13 cellular contexts compared by ENCODE assay signal in the genomic region with DNA sequence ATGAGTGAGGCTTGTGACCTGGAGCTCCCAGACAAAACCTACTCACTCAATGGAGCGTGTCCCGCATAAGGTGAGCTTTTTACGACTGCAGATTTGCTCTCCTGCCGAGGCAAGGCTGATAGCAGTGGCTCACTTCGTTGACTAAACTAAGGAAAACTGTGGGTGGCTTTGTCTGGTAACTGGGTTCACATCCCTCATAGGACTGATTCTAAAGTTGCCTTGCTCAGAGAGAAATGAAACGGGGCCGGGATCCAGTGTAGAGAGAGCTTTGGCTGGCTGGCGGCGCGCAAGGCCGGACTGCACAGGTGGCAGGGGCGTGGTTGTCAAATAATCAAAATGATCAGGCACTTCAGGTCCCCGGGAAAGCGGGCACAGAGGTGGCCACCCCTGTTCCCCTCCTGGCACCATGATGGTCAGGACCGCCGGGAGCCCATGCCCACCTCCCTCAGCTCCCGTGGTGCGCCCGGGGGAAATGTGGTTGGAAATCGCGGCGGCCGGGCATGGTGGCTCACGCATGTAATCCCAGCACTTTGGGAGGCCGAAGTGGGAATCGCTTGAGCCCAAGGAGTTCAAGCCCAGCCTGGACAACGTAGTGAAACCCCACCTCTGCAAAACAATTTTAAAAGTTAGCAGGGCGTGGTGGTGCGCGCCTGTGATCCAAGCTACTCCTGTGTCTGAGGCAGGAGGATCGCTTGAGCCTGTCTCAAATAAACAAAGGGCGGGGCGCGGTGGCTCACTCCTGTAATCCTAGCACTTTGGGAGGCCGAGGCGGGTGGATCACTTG. TPM values are rescaled to one million over a fixed set of nuclear protein-coding genes. Genes with fewer than 3 reads are reported as not detected.
DNase-seq lines count a peak whose midpoint lies in the region; ATAC-seq and TF ChIP-seq lines count a peak whose summit lies in the region.
"Had no signal": no experiment of that assay in that cellular context is flagged by ENCODE, and none has a peak within 500 bp of the region (broad histone marks: within the 10 kb centered on the region; RNA-seq: fewer than 3 reads in every experiment).

No MANE protein-coding gene starts in this region.

- no peak overlapping the region for H3K4me2 ChIP-seq in neural progenitor cell
- no peak overlapping the region for H3K4me2 ChIP-seq in smooth muscle cell

- H3K27ac ChIP-seq in HEK293 (ENCODE audit: extremely low read depth, low read depth, low read length) = no peak overlapping the region
- H3K27ac ChIP-seq in neural progenitor cell = no peak overlapping the region
- H3K27ac ChIP-seq in smooth muscle cell (ENCODE audit: low read depth) = no peak overlapping the region
- H3K27ac ChIP-seq: HL-60 had no signal

- no peak for TF ChIP-seq CTCF in HEK293 (tag by site-specific recombination; IDR thresholded peaks at IDR 0.05)
- TF ChIP-seq CTCF in neural progenitor cell (IDR thresholded peaks at IDR 0.05) = no peak
- TF ChIP-seq CTCF in smooth muscle cell (IDR thresholded peaks at IDR 0.05; ENCODE audit: borderline replicate concordance, insufficient read depth, poor library complexity, severe bottlenecking) = no peak

- H3K4me1 Mint-ChIP-seq in T-helper 2 cell treated with Interferon-gamma antibody and Interleukin-4, amounts not matched to agents 5 μg/mL and 100 μg/mL, for 36 hours (ENCODE audit: low read depth) = peaks cover 37% of the 10 kb centered on the region
- peaks cover 12% of the 10 kb centered on the region for H3K4me1 Mint-ChIP-seq in neural progenitor cell

- H3K27ac Mint-ChIP-seq in T-helper 2 cell treated with Interferon-gamma antibody and Interleukin-4, amounts not matched to agents 5 μg/mL and 100 μg/mL, for 36 hours = no peak overlapping the region
- peak overlapping the region; percentile 78 for H3K27ac Mint-ChIP-seq in neural progenitor cell
- H3K27ac Mint-ChIP-seq: effector memory CD8-positive, alpha-beta T cell had no signal

- H2AFZ ChIP-seq in neural progenitor cell (replicated peaks) (no peak overlapping the region), smooth muscle cell (ENCODE audit: low read depth) (no peak overlapping the region)

- H3K9me3 Mint-ChIP-seq in T-helper 2 cell treated with Interferon-gamma antibody and Interleukin-4, amounts not matched to agents 5 μg/mL and 100 μg/mL, for 36 hours = no peaks in the 10 kb centered on the region
- peaks cover 7% of the 10 kb centered on the region for H3K9me3 Mint-ChIP-seq in neural progenitor cell

- no peak overlapping the region for H3K4me3 ChIP-seq in HEK293 (ENCODE audit: low read depth, low read length)
- no peak overlapping the region for H3K4me3 ChIP-seq in neural progenitor cell
- no peak overlapping the region for H3K4me3 ChIP-seq in smooth muscle cell

- H4K20me1 ChIP-seq in neural progenitor cell (ENCODE audit: low read depth) = peaks cover 6% of the 10 kb centered on the region
- no peaks in the 10 kb centered on the region for H4K20me1 ChIP-seq in smooth muscle cell (ENCODE audit: low read depth)

- H3K9me3 ChIP-seq in HEK293 (ENCODE audit: control insufficient read depth, insufficient read depth, low read depth, low read length) = no peaks in the 10 kb centered on the region
- H3K9me3 ChIP-seq in neural progenitor cell (ENCODE audit: low read depth) = no peaks in the 10 kb centered on the region
- no peaks in the 10 kb centered on the region for H3K9me3 ChIP-seq in smooth muscle cell (replicated peaks; ENCODE audit: low read depth)

- H3K4me1 ChIP-seq in HEK293 (ENCODE audit: control insufficient read depth, insufficient read depth, low read length) = no peaks in the 10 kb centered on the region; the same call in 1 of the 2 replicates
- H3K4me1 ChIP-seq in neural progenitor cell = no peaks in the 10 kb centered on the region
- H3K4me1 ChIP-seq in smooth muscle cell (ENCODE audit: low read depth) = no peaks in the 10 kb centered on the region

- 92% methylated on average over 36 of the region's 36 CpGs for WGBS in smooth muscle cell (ENCODE audit: low lambda C conversion rate)

- peaks cover 34% of the 10 kb centered on the region for H3K27me3 ChIP-seq in neural progenitor cell
- H3K27me3 ChIP-seq in smooth muscle cell (ENCODE audit: low read depth) = no peaks in the 10 kb centered on the region

- H3K36me3 Mint-ChIP-seq in T-helper 2 cell treated with Interferon-gamma antibody and Interleukin-4, amounts not matched to agents 5 μg/mL and 100 μg/mL, for 36 hours (ENCODE audit: low read depth) = peaks cover 1% of the 10 kb centered on the region
- no peaks in the 10 kb centered on the region for H3K36me3 Mint-ChIP-seq in neural progenitor cell

- peaks cover 34% of the 10 kb centered on the region for H3F3A ChIP-seq in neural progenitor cell (ENCODE audit: low read depth)
- H3F3A ChIP-seq in smooth muscle cell (ENCODE audit: low read depth) = peaks cover 6% of the 10 kb centered on the region

- H3K9ac ChIP-seq in neural progenitor cell = no peak overlapping the region
- H3K9ac ChIP-seq in smooth muscle cell (ENCODE audit: low read depth) = no peak overlapping the region

- no peak for DNase-seq in T-helper 2 cell treated with Interferon-gamma antibody and Interleukin-4, amounts not matched to agents 5 μg/mL and 100 μg/mL, for 36 hours (ENCODE audit: low spot score)
- DNase-seq in T-helper 2 cell (no peak), SW480 (ENCODE audit: low spot score) (peak; percentile 73), neural progenitor cell (ENCODE audit: low spot score) (no peak), smooth muscle cell (lab: John Stamatoyannopoulos, UW; ENCODE audit: unreplicated experiment) (no peak), Kasumi-1 (lab: John Stamatoyannopoulos, UW) (no peak)
- DNase-seq: effector memory CD8-positive, alpha-beta T cell; GF-D8 had no signal

- H3K79me2 ChIP-seq in neural progenitor cell (ENCODE audit: low read depth) (no peaks in the 10 kb centered on the region), smooth muscle cell (ENCODE audit: low read depth) (no peaks in the 10 kb centered on the region)

- no peaks in the 10 kb centered on the region for H3K36me3 ChIP-seq in HEK293 (ENCODE audit: control insufficient read depth in 2 of 2, insufficient read depth in 1 of 2, low read length in 2 of 2)
- H3K36me3 ChIP-seq in neural progenitor cell = no peaks in the 10 kb centered on the region
- H3K36me3 ChIP-seq in smooth muscle cell (ENCODE audit: low read depth) = no peaks in the 10 kb centered on the region

- POLR2A ChIA-PET in HEK293 (lab: Yijun Ruan, JAX) = interaction anchor here (0.8 kb wide), 1 partner anchor 26 kb away, joined by 3 read pairs; a partner anchor contains a TSS

- ATAC-seq in HG02981 (IDR thresholded peaks at IDR 0.05; ENCODE audit: unreplicated experiment) = no peak
- ATAC-seq: effector memory CD8-positive, alpha-beta T cell had no signal

- peaks cover 26% of the 10 kb centered on the region for H3K27me3 Mint-ChIP-seq in T-helper 2 cell treated with Interferon-gamma antibody and Interleukin-4, amounts not matched to agents 5 μg/mL and 100 μg/mL, for 36 hours (ENCODE audit: low read depth)
- H3K27me3 Mint-ChIP-seq in neural progenitor cell (ENCODE audit: insufficient read depth, low read depth) = peaks cover 26% of the 10 kb centered on the region
- H3K27me3 Mint-ChIP-seq: effector memory CD8-positive, alpha-beta T cell had no signal

- CTCF ChIA-PET in HEK293 (lab: Yijun Ruan, JAX) = interaction anchor here (0.9 to 1.1 kb wide), 2 partner anchors 9 to 10 kb away, joined by 3 read pairs; no protein-coding TSS in a partner anchor

- H3K4me3 Mint-ChIP-seq in T-helper 2 cell treated with Interferon-gamma antibody and Interleukin-4, amounts not matched to agents 5 μg/mL and 100 μg/mL, for 36 hours = peak overlapping the region; percentile 45
- peak overlapping the region; percentile 66 for H3K4me3 Mint-ChIP-seq in neural progenitor cell
- H3K4me3 Mint-ChIP-seq: effector memory CD8-positive, alpha-beta T cell had no signal

TF ChIP-seq in HEK293, 187 proteins besides CTCF, POLR2A, EP300 and RAD21 (continues in another document):
- TF ChIP-seq ZNF19 (tag by site-specific recombination; IDR thresholded peaks at IDR 0.05; ENCODE audit: low read depth) (no peak), KLF7 (tag by site-specific recombination; IDR thresholded peaks at IDR 0.05; ENCODE audit: borderline replicate concordance) (no peak), SP2 (tag by site-specific recombination; IDR thresholded peaks at IDR 0.05) (no peak), MZF1 (tag by site-specific recombination; IDR thresholded peaks at IDR 0.05; ENCODE audit: borderline replicate concordance) (no peak), KLF1 (tag by site-specific recombination; IDR thresholded peaks at IDR 0.05) (peak; percentile 62), ZNF548 (tag by site-specific recombination; IDR thresholded peaks at IDR 0.05) (no peak)
- TF ChIP-seq, protein P1, sequence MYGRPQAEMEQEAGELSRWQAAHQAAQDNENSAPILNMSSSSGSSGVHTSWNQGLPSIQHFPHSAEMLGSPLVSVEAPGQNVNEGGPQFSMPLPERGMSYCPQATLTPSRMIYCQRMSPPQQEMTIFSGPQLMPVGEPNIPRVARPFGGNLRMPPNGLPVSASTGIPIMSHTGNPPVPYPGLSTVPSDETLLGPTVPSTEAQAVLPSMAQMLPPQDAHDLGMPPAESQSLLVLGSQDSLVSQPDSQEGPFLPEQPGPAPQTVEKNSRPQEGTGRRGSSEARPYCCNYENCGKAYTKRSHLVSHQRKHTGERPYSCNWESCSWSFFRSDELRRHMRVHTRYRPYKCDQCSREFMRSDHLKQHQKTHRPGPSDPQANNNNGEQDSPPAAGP (tag by site-specific recombination; IDR thresholded peaks at IDR 0.05) = 0 out of 2 replicates have a peak, but pooled peaks have one; percentile 21
- TF ChIP-seq, protein P2, sequence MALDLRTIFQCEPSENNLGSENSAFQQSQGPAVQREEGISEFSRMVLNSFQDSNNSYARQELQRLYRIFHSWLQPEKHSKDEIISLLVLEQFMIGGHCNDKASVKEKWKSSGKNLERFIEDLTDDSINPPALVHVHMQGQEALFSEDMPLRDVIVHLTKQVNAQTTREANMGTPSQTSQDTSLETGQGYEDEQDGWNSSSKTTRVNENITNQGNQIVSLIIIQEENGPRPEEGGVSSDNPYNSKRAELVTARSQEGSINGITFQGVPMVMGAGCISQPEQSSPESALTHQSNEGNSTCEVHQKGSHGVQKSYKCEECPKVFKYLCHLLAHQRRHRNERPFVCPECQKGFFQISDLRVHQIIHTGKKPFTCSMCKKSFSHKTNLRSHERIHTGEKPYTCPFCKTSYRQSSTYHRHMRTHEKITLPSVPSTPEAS (tag by site-specific recombination; IDR thresholded peaks at IDR 0.05) = no peak

RNA-seq across cellular contexts. Expression of a gene that starts 26.6 kb away (rescaled TPM):
- total RNA-seq in neural progenitor cell (ENCODE audit: low replicate concordance) = not detected in 2 replicates
- total RNA-seq in smooth muscle cell = not detected in 2 replicates
- not detected in 2 replicates for polyA plus RNA-seq in smooth muscle cell
- total RNA-seq: glomerular endothelial cell, urinary bladder had no signal
- polyA plus RNA-seq: urinary bladder had no signal

RNA-seq across cellular contexts. Expression of a gene that starts 26.6 kb away (rescaled TPM):
- total RNA-seq in neural progenitor cell (ENCODE audit: low replicate concordance) (1.3 and 4.0 TPM in 2 replicates), smooth muscle cell (4.4 and 9.2 TPM in 2 replicates)
- polyA plus RNA-seq in smooth muscle cell = 8.3 and 9.6 TPM in 2 replicates

RNA-seq across cellular contexts. Expression of a gene that starts 49.0 kb away (rescaled TPM):
- total RNA-seq in neural progenitor cell (ENCODE audit: low replicate concordance) = 5.4 and 19.6 TPM in 2 replicates
- 7.2 and 7.9 TPM in 2 replicates for total RNA-seq in smooth muscle cell
- polyA plus RNA-seq in smooth muscle cell = 11.9 and 12.8 TPM in 2 replicates
